1 cellular context compared by ENCODE assay signal in genomic region chr13:24834902-24835510, GRCh38.
TF ChIP-seq lines count a peak whose summit lies in the region.

No MANE protein-coding gene starts in this region.

TF ChIP-seq in HCT116, 20 proteins besides CTCF, POLR2A, EP300 and RAD21 (continued from another document):
- TF ChIP-seq, protein P1, sequence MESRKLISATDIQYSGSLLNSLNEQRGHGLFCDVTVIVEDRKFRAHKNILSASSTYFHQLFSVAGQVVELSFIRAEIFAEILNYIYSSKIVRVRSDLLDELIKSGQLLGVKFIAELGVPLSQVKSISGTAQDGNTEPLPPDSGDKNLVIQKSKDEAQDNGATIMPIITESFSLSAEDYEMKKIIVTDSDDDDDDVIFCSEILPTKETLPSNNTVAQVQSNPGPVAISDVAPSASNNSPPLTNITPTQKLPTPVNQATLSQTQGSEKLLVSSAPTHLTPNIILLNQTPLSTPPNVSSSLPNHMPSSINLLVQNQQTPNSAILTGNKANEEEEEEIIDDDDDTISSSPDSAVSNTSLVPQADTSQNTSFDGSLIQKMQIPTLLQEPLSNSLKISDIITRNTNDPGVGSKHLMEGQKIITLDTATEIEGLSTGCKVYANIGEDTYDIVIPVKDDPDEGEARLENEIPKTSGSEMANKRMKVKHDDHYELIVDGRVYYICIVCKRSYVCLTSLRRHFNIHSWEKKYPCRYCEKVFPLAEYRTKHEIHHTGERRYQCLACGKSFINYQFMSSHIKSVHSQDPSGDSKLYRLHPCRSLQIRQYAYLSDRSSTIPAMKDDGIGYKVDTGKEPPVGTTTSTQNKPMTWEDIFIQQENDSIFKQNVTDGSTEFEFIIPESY (IDR thresholded peaks at IDR 0.05; ENCODE audit: extremely low read depth, insufficient replicate concordance, low read length) = no peak
